In the genomic region with DNA sequence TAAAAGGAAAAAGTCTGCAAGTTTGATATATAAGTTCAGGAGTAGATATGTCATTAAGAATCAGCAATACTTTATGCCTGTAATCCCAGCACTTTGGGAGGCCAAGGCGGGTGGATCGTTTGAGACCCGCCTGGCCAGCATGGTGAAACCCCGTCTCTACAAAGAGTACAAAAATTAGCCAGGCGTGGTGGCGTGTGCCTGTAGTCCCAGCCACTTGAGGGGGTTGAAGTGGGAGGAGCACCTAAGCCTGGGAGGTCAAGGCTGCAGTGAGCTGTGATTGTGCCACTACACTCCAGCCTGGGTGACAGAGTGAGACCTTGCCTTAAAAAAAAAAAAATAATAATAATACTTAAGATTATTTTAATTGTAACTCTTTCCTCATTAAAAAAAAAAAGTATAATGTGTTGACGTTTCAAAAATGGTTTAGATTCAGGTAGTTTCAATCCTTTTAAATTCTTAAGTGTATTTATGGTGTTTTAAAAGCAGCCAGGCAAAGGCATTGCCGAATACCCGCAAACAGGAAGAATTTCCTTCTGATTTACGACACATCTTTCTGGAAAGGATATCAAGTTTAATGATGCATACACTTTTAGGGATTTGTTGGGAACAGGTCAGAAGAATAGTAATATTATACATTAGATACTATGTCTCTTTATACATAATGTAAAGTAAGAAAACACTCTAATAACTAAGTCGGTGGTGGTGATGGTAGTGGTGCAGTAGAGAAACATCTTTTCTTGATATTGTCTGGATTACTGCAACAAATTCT, we compare ENCODE assay signal across 16 cellular contexts.
DNase-seq lines count a peak whose midpoint lies in the region; ATAC-seq and TF ChIP-seq lines count a peak whose summit lies in the region.
"Had no signal": no experiment of that assay in that cellular context is flagged by ENCODE, and none has a peak within 500 bp of the region (broad histone marks: within the 10 kb centered on the region; RNA-seq: fewer than 3 reads in every experiment).

No MANE protein-coding gene starts in this region.

- 0 out of 2 replicates have a peak overlapping the region, but pooled peaks have one; percentile 63 for H3K27ac Mint-ChIP-seq in GM23338
- H3K27ac Mint-ChIP-seq: activated CD8-positive, alpha-beta T cell treated with anti-CD3 and anti-CD28 coated beads, Interleukin-2, amount 10 ng/mL, durations not matched to agents 7 days and 5 days; stimulated activated effector memory CD8-positive, alpha-beta T cell treated with anti-CD3 and anti-CD28 coated beads, Interleukin-12 subunit alpha, Interleukin-12 subunit beta, amount 100 ng/mL, for 72 hours had no signal

- intact Hi-C loops in A673 (cut with micrococcal nuclease; ENCODE audit: unreplicated experiment), result no loop called here
- intact Hi-C loops in lower lobe of right lung (cut with DNase I), result no loop called here

- POLR2A ChIA-PET in A673 (lab: Charles Lee; ENCODE audit: low non-redundant PET), result no interaction called here

- H3K27ac ChIP-seq in A673 (ENCODE audit: low read depth, low read length, poor library complexity, severe bottlenecking) (no peak overlapping the region), GM23338 (ENCODE audit: low read depth) (peak overlapping the region; percentile 66), VCaP (peak overlapping the region; percentile 33), lower lobe of right lung (no peak overlapping the region)
- H3K27ac ChIP-seq: dorsolateral prefrontal cortex had no signal

- no TSS peak for BruUV-seq in A673 (replicated peaks; lab: Mats Ljungman, UMichigan)

- TF ChIP-seq CTCF in A673 (conservative IDR thresholded peaks at IDR 0.05; ENCODE audit: low read depth, low read length) (no peak), GM23338 (conservative IDR thresholded peaks at IDR 0.05; ENCODE audit: low read depth in 2 of 2) (no peak), VCaP (conservative IDR thresholded peaks at IDR 0.05) (no peak), lower lobe of right lung (IDR thresholded peaks at IDR 0.05) (no peak)

- H3K27me3 Mint-ChIP-seq in GM23338 (ENCODE audit: insufficient read depth, low read depth, poor library complexity), result peaks cover 13% of the 10 kb centered on the region

- peaks cover 35% of the 10 kb centered on the region; the same call in 2 of the 3 replicates for H3K4me1 Mint-ChIP-seq in GM23338

- H3K4me3 ChIP-seq in A673 (ENCODE audit: low read depth, low read length, poor library complexity, severe bottlenecking) (no peak overlapping the region), GM23338 (peak overlapping the region; percentile 53), lower lobe of right lung (no peak overlapping the region)
- H3K4me3 ChIP-seq: dorsolateral prefrontal cortex had no signal

- DNase-seq in A673 (ENCODE audit: low spot score) (peak; percentile 48), GM23338 (ENCODE audit: low spot score) (no peak), lower lobe of right lung (peak; percentile 46), COR-L47 (lab: John Stamatoyannopoulos, UW) (no peak), mesenteric fat pad (ENCODE audit: low spot score) (no peak), islet precursor cell (no peak)
- DNase-seq: activated CD8-positive, alpha-beta T cell treated with anti-CD3 and anti-CD28 coated beads, Interleukin-2, amount 10 ng/mL, durations not matched to agents 7 days and 5 days; DMS79; dorsolateral prefrontal cortex; KBM-7; NCI-H1436 treated with DMSO at 0.1 percent for 48 hours; nucleus accumbens; SK-N-SH had no signal

- H4K20me1 ChIP-seq in GM23338 (replicated peaks; ENCODE audit: insufficient read depth), result peaks cover 16% of the 10 kb centered on the region; the same call in 1 of the 2 replicates

- H3F3A ChIP-seq in GM23338 (replicated peaks; ENCODE audit: low read depth), result no peaks in the 10 kb centered on the region

- H3K36me3 ChIP-seq in A673 (ENCODE audit: insufficient read depth, low read length, poor library complexity, severe bottlenecking) (no peaks in the 10 kb centered on the region), GM23338 (ENCODE audit: insufficient read depth) (no peaks in the 10 kb centered on the region), lower lobe of right lung (no peaks in the 10 kb centered on the region)

- peaks cover 3% of the 10 kb centered on the region; the same call in 1 of the 3 replicates for H3K9me3 Mint-ChIP-seq in GM23338
- H3K9me3 Mint-ChIP-seq: stimulated activated effector memory CD8-positive, alpha-beta T cell treated with anti-CD3 and anti-CD28 coated beads, Interleukin-12 subunit alpha, Interleukin-12 subunit beta, amount 100 ng/mL, for 72 hours had no signal

- no peaks in the 10 kb centered on the region for H3K9me3 ChIP-seq in A673 (ENCODE audit: low read depth, low read length, poor library complexity, severe bottlenecking)
- H3K9me3 ChIP-seq in lower lobe of right lung, result no peaks in the 10 kb centered on the region
- H3K9me3 ChIP-seq: SK-N-SH had no signal

- peaks cover 19% of the 10 kb centered on the region for H3K36me3 Mint-ChIP-seq in GM23338 (ENCODE audit: low read depth)
- H3K36me3 Mint-ChIP-seq: stimulated activated effector memory CD8-positive, alpha-beta T cell treated with anti-CD3 and anti-CD28 coated beads, Interleukin-12 subunit alpha, Interleukin-12 subunit beta, amount 100 ng/mL, for 72 hours had no signal

- no peaks in the 10 kb centered on the region for H3K27me3 ChIP-seq in A673 (replicated peaks; ENCODE audit: insufficient read depth, low read depth, low read length, poor library complexity)
- no peaks in the 10 kb centered on the region for H3K27me3 ChIP-seq in GM23338 (ENCODE audit: insufficient read depth)
- no peaks in the 10 kb centered on the region for H3K27me3 ChIP-seq in lower lobe of right lung (ENCODE audit: low read depth)
- H3K27me3 ChIP-seq: dorsolateral prefrontal cortex had no signal

- ATAC-seq in GM23338 (peak; percentile 42), lower lobe of right lung (peak in 1 of 2 donors; percentile 64), HG03520 (IDR thresholded peaks at IDR 0.05; ENCODE audit: unreplicated experiment) (no peak)
- ATAC-seq: activated CD8-positive, alpha-beta T cell treated with anti-CD3 and anti-CD28 coated beads, Interleukin-2, amount 10 ng/mL, durations not matched to agents 7 days and 5 days; stimulated activated effector memory CD8-positive, alpha-beta T cell treated with anti-CD3 and anti-CD28 coated beads, Interleukin-12 subunit alpha, Interleukin-12 subunit beta, amount 100 ng/mL, for 72 hours had no signal

- CTCF ChIA-PET in A673 (lab: Charles Lee), result interaction anchor here (0.6 kb wide), 1 partner anchor 21 kb away, joined by 3 read pairs; no protein-coding TSS in a partner anchor

- peaks cover 28% of the 10 kb centered on the region for H3K4me1 ChIP-seq in A673 (ENCODE audit: insufficient read depth, low read length, poor library complexity, severe bottlenecking)
- H3K4me1 ChIP-seq in GM23338 (ENCODE audit: insufficient read depth), result peaks cover 11% of the 10 kb centered on the region; the same call in 1 of the 2 replicates
- peaks cover 12% of the 10 kb centered on the region for H3K4me1 ChIP-seq in lower lobe of right lung

- peaks cover 95% of the 10 kb centered on the region for H3K79me2 ChIP-seq in GM23338 (replicated peaks; ENCODE audit: insufficient read depth)

- peak overlapping the region; percentile 91 for H3K4me3 Mint-ChIP-seq in GM23338
- H3K4me3 Mint-ChIP-seq: activated CD8-positive, alpha-beta T cell treated with anti-CD3 and anti-CD28 coated beads, Interleukin-2, amount 10 ng/mL, durations not matched to agents 7 days and 5 days; stimulated activated effector memory CD8-positive, alpha-beta T cell treated with anti-CD3 and anti-CD28 coated beads, Interleukin-12 subunit alpha, Interleukin-12 subunit beta, amount 100 ng/mL, for 72 hours had no signal

- H2AFZ ChIP-seq in GM23338, result no peak overlapping the region

- H3K9me2 ChIP-seq in GM23338 (ENCODE audit: insufficient read depth), result no peaks in the 10 kb centered on the region
- H3K9me2 ChIP-seq: SK-N-SH had no signal

- H3K4me2 ChIP-seq in GM23338, result peak overlapping the region; percentile 72
- H3K4me2 ChIP-seq: SK-N-SH had no signal

TF ChIP-seq in GM23338, 12 proteins besides CTCF, POLR2A, EP300 and RAD21 (continues in another document):
- no peak for TF ChIP-seq ZNF331 (CRISPR knock-in tag; IDR thresholded peaks at IDR 0.05; ENCODE audit: low read depth)
- TF ChIP-seq EZH2phosphoT487 (IDR thresholded peaks at IDR 0.05; ENCODE audit: unreplicated experiment), result no peak
- TF ChIP-seq, protein P1, sequence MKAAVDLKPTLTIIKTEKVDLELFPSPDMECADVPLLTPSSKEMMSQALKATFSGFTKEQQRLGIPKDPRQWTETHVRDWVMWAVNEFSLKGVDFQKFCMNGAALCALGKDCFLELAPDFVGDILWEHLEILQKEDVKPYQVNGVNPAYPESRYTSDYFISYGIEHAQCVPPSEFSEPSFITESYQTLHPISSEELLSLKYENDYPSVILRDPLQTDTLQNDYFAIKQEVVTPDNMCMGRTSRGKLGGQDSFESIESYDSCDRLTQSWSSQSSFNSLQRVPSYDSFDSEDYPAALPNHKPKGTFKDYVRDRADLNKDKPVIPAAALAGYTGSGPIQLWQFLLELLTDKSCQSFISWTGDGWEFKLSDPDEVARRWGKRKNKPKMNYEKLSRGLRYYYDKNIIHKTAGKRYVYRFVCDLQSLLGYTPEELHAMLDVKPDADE (IDR thresholded peaks at IDR 0.05), result no peak
- TF ChIP-seq POLR2AphosphoS5 (IDR thresholded peaks at IDR 0.05; ENCODE audit: low read depth), result no peak
- no peak for TF ChIP-seq JUNB (IDR thresholded peaks at IDR 0.05; ENCODE audit: unreplicated experiment)
- TF ChIP-seq ZNF114 (CRISPR knock-in tag; IDR thresholded peaks at IDR 0.05), result no peak

Comparison
In these comparisons a context has a peak if more than half of its experiments do, and no peak if none do; other contexts are left out.
1. DNase-seq: peak in A673 (single experiment) and lower lobe of right lung (single experiment); none in GM23338 (single experiment), COR-L47 (single experiment), mesenteric fat pad (single experiment) and islet precursor cell (single experiment).
2. H3K27ac ChIP-seq: peak in GM23338 (single experiment) and VCaP (single experiment); none in A673 (single experiment) and lower lobe of right lung (single experiment).